20 cellular contexts compared by ENCODE assay signal in genomic region chr4:74044676-74045075, GRCh38. TPM values are rescaled to one million over a fixed set of nuclear protein-coding genes. Genes with fewer than 3 reads are reported as not detected.
DNase-seq lines count a peak whose midpoint lies in the region; TF ChIP-seq lines count a peak whose summit lies in the region.
"Had no signal": no experiment of that assay in that cellular context is flagged by ENCODE, and none has a peak within 500 bp of the region (broad histone marks: within the 10 kb centered on the region; RNA-seq: fewer than 3 reads in every experiment).

No MANE protein-coding gene starts in this region.

- CTCF ChIA-PET in activated CD4-positive, alpha-beta memory T cell treated with anti-CD3 and anti-CD28 coated beads for 36 hours (lab: Charles Lee) = no interaction called here

- no peaks in the 10 kb centered on the region for H3K36me3 ChIP-seq in brain microvascular endothelial cell (replicated peaks)
- H3K36me3 ChIP-seq: adrenal gland had no signal

- no peak overlapping the region for H3K27ac ChIP-seq in brain microvascular endothelial cell
- H3K27ac ChIP-seq: adrenal gland, testis had no signal

- H3K27me3 ChIP-seq in brain microvascular endothelial cell (replicated peaks) = no peaks in the 10 kb centered on the region
- H3K27me3 ChIP-seq: testis had no signal

- DNase-seq in AG10803 (ENCODE audit: low read depth) (peak; percentile 50), HS-27A (ENCODE audit: low read depth) (peak; percentile 35), brain microvascular endothelial cell (peak; percentile 15), kidney glomerular epithelial cell (lab: John Stamatoyannopoulos, UW) (peak; percentile 11), cerebellar nuclear complex (lab: John Stamatoyannopoulos, UW) (no peak)
- no peak for DNase-seq in activated CD4-positive, alpha-beta memory T cell treated with anti-CD3 and anti-CD28 coated beads for 36 hours
- no peak for DNase-seq in stimulated activated naive CD4-positive, alpha-beta T cell (lab: John Stamatoyannopoulos, UW)
- no peak for DNase-seq in stimulated activated CD8-positive, alpha-beta memory T cell treated with anti-CD3 and anti-CD28 coated beads, Interleukin-4, amount 100 ng/mL, for 48 hours
- DNase-seq: activated effector memory CD4-positive, alpha-beta T cell treated with anti-CD3 and anti-CD28 coated beads, Interleukin-2, amount 50 U/mL, for 16 hours; CD8-positive, alpha-beta memory T cell; foreskin melanocyte; Karpas-422; left cardiac atrium; midbrain; NCI-H69; T1000; testis had no signal

- peaks cover 20% of the 10 kb centered on the region for H3K27me3 Mint-ChIP-seq in activated CD4-positive, alpha-beta memory T cell treated with anti-CD3 and anti-CD28 coated beads for 36 hours

- no peak for TF ChIP-seq CTCF in AG10803 (conservative IDR thresholded peaks at IDR 0.05; ENCODE audit: low read length)
- no peak for TF ChIP-seq CTCF in brain microvascular endothelial cell (IDR thresholded peaks at IDR 0.05; ENCODE audit: low read depth, low read length, missing control alignments)

- no peak overlapping the region for H3K27ac Mint-ChIP-seq in activated CD4-positive, alpha-beta memory T cell treated with anti-CD3 and anti-CD28 coated beads for 36 hours
- H3K27ac Mint-ChIP-seq: CD8-positive, alpha-beta memory T cell; progenitor cell of endocrine pancreas had no signal

- H3K4me3 ChIP-seq in AG10803 (ENCODE audit: low read length) (no peak overlapping the region), brain microvascular endothelial cell (ENCODE audit: low read depth, low read length) (no peak overlapping the region)
- H3K4me3 ChIP-seq: adrenal gland, testis had no signal

- intact Hi-C loops in activated CD4-positive, alpha-beta memory T cell treated with anti-CD3 and anti-CD28 coated beads for 36 hours (cut with micrococcal nuclease) = no loop called here

- in situ Hi-C loops in brain microvascular endothelial cell (cut with HindIII; ENCODE audit: low pct_ligation_motif_present, low sequenced_read_pairs) = no loop called here

- H3K36me3 Mint-ChIP-seq in activated CD4-positive, alpha-beta memory T cell treated with anti-CD3 and anti-CD28 coated beads for 36 hours = no peaks in the 10 kb centered on the region
- H3K36me3 Mint-ChIP-seq: CD8-positive, alpha-beta memory T cell had no signal

- no peak overlapping the region for H3K4me3 Mint-ChIP-seq in activated CD4-positive, alpha-beta memory T cell treated with anti-CD3 and anti-CD28 coated beads for 36 hours
- H3K4me3 Mint-ChIP-seq: CD8-positive, alpha-beta memory T cell had no signal

- no peaks in the 10 kb centered on the region for H3K4me1 Mint-ChIP-seq in activated CD4-positive, alpha-beta memory T cell treated with anti-CD3 and anti-CD28 coated beads for 36 hours (ENCODE audit: low read depth)

- H3K9me3 Mint-ChIP-seq in activated CD4-positive, alpha-beta memory T cell treated with anti-CD3 and anti-CD28 coated beads for 36 hours = peaks cover 19% of the 10 kb centered on the region

- POLR2A ChIA-PET in activated CD4-positive, alpha-beta memory T cell treated with anti-CD3 and anti-CD28 coated beads for 36 hours (lab: Charles Lee) = no interaction called here

RNA-seq across cellular contexts. Expression of gene CXCL3, which starts 6.2 kb away (rescaled TPM):
- not detected for total RNA-seq in activated CD4-positive, alpha-beta memory T cell treated with anti-CD3 and anti-CD28 coated beads for 36 hours
- total RNA-seq: CD8-positive, alpha-beta memory T cell had no signal

RNA-seq across cellular contexts. Expression of gene CXCL5, which starts 46.2 kb away (rescaled TPM):
- total RNA-seq in activated CD4-positive, alpha-beta memory T cell treated with anti-CD3 and anti-CD28 coated beads for 36 hours = not detected
- total RNA-seq: CD8-positive, alpha-beta memory T cell; HT-29 had no signal

RNA-seq across cellular contexts. Expression of gene CXCL2, which starts 54.3 kb away (rescaled TPM):
- not detected for total RNA-seq in activated CD4-positive, alpha-beta memory T cell treated with anti-CD3 and anti-CD28 coated beads for 36 hours

RNA-seq across cellular contexts. Expression of gene PPBP, which starts 56.7 kb away (rescaled TPM):
- not detected for total RNA-seq in activated CD4-positive, alpha-beta memory T cell treated with anti-CD3 and anti-CD28 coated beads for 36 hours
- total RNA-seq: CD8-positive, alpha-beta memory T cell; HT-29; progenitor cell of endocrine pancreas; testis had no signal

Comparison
In these comparisons a context has a peak if more than half of its experiments do, and no peak if none do; other contexts are left out.
1. DNase-seq: peak in AG10803 (single experiment), HS-27A (single experiment), brain microvascular endothelial cell (single experiment) and kidney glomerular epithelial cell (single experiment); none in activated CD4-positive, alpha-beta memory T cell treated with anti-CD3 and anti-CD28 coated beads for 36 hours (single experiment), stimulated activated naive CD4-positive, alpha-beta T cell (0 of 6), stimulated activated CD8-positive, alpha-beta memory T cell treated with anti-CD3 and anti-CD28 coated beads, Interleukin-4, amount 100 ng/mL, for 48 hours (single experiment) and cerebellar nuclear complex (0 of 2).